In genomic region chr15:93485922-93486327, GRCh38 we compare ENCODE assay signal across 20 cellular contexts.
DNase-seq lines count a peak whose midpoint lies in the region; ATAC-seq and TF ChIP-seq lines count a peak whose summit lies in the region.
"Had no signal": no experiment of that assay in that cellular context is flagged by ENCODE, and none has a peak within 500 bp of the region (broad histone marks: within the 10 kb centered on the region; RNA-seq: fewer than 3 reads in every experiment).

No MANE protein-coding gene starts in this region.

- no peaks in the 10 kb centered on the region for H3K36me3 Mint-ChIP-seq in Calu3 (ENCODE audit: insufficient read depth, unreplicated experiment)

- peaks cover 3% of the 10 kb centered on the region for H3K9me3 Mint-ChIP-seq in Calu3 (ENCODE audit: low read depth, unreplicated experiment)
- H3K9me3 Mint-ChIP-seq: activated T-helper 17 cell treated with anti-CD3 and anti-CD28 coated beads, Interleukin-2, amount 50 U/mL, for 72 hours had no signal

- peaks cover 4% of the 10 kb centered on the region for H3K27me3 Mint-ChIP-seq in Calu3 (ENCODE audit: unreplicated experiment)

- H3K27ac Mint-ChIP-seq in Calu3 (ENCODE audit: unreplicated experiment), result no peak overlapping the region
- H3K27ac Mint-ChIP-seq: activated T-helper 17 cell treated with anti-CD3 and anti-CD28 coated beads, Interleukin-2, amount 50 U/mL, for 72 hours; neural progenitor cell had no signal

- no peak overlapping the region for H3K4me3 ChIP-seq in breast epithelium
- H3K4me3 ChIP-seq in right cardiac atrium (ENCODE audit: low read length), result no peak overlapping the region
- H3K4me3 ChIP-seq in suprapubic skin, result no peak overlapping the region
- H3K4me3 ChIP-seq: BLaER1, neural progenitor cell, upper lobe of right lung had no signal

- intact Hi-C loops in breast epithelium (cut with DNase I; ENCODE audit: low total_unique reads), result no loop called here
- intact Hi-C loops in right cardiac atrium (cut with DNase I), result no loop called here
- intact Hi-C loops in Calu3 (cut with micrococcal nuclease; ENCODE audit: unreplicated experiment), result no loop called here

- DNase-seq in DMS 273 (lab: John Stamatoyannopoulos, UW; ENCODE audit: unreplicated experiment), result peak; percentile 3
- DNase-seq in DMS 273 treated with DMSO at 0.1 percent for 48 hours (lab: John Stamatoyannopoulos, UW), result no peak
- peak in 1 of 2 donors; percentile 31 for DNase-seq in breast epithelium (ENCODE audit: low spot score in 2 of 2)
- peak; percentile 49 to 89 (median 63) for DNase-seq in right cardiac atrium
- no peak for DNase-seq in suprapubic skin (ENCODE audit: low spot score in 2 of 2)
- DNase-seq in Calu3, result no peak
- no peak for DNase-seq in T1000 (lab: John Stamatoyannopoulos, UW)
- DNase-seq: DND-41, erythroblast, head of caudate nucleus, IMR-90, NCI-H446, SIG-M5, T-helper 2 cell, upper lobe of right lung had no signal

- TF ChIP-seq CTCF in breast epithelium (IDR thresholded peaks at IDR 0.05), result peak in 1 of 3 donors; percentile 18
- TF ChIP-seq CTCF in suprapubic skin (IDR thresholded peaks at IDR 0.05), result no peak
- no peak for TF ChIP-seq CTCF in Calu3 (IDR thresholded peaks at IDR 0.05; ENCODE audit: unreplicated experiment)

- no TSS peak for BruUV-seq in Calu3 (replicated peaks; lab: Mats Ljungman, UMichigan)

- CTCF ChIA-PET in Calu3 (lab: Charles Lee), result no interaction called here

- H3K27ac ChIP-seq in breast epithelium (peak overlapping the region; percentile 45 to 78), right cardiac atrium (ENCODE audit: low read length) (no peak overlapping the region), suprapubic skin (peak overlapping the region; percentile 15)
- H3K27ac ChIP-seq: 22Rv1, BLaER1, neural progenitor cell, upper lobe of right lung had no signal

- H3K4me1 ChIP-seq in breast epithelium, result no peaks in the 10 kb centered on the region
- peaks cover 5% of the 10 kb centered on the region for H3K4me1 ChIP-seq in right cardiac atrium (ENCODE audit: control insufficient read depth, insufficient read depth, low read length)
- peaks cover 15% of the 10 kb centered on the region for H3K4me1 ChIP-seq in suprapubic skin
- H3K4me1 ChIP-seq: BLaER1, upper lobe of right lung had no signal

- H3K27me3 ChIP-seq in breast epithelium (no peaks in the 10 kb centered on the region), right cardiac atrium (ENCODE audit: control insufficient read depth, insufficient read depth) (no peaks in the 10 kb centered on the region), suprapubic skin (no peaks in the 10 kb centered on the region)
- H3K27me3 ChIP-seq: BLaER1, neural progenitor cell, upper lobe of right lung had no signal

- H3K4me3 Mint-ChIP-seq in Calu3 (ENCODE audit: low read depth, unreplicated experiment), result no peak overlapping the region
- H3K4me3 Mint-ChIP-seq: activated T-helper 17 cell treated with anti-CD3 and anti-CD28 coated beads, Interleukin-2, amount 50 U/mL, for 72 hours; neural progenitor cell had no signal

- no peak for TF ChIP-seq EP300 in suprapubic skin (IDR thresholded peaks at IDR 0.05)

- 41% methylated on average over 6 of the region's 6 CpGs for WGBS in right cardiac atrium
- WGBS in suprapubic skin, result 43% methylated on average over 6 of the region's 6 CpGs

- no peaks in the 10 kb centered on the region for H3K36me3 ChIP-seq in breast epithelium
- H3K36me3 ChIP-seq in suprapubic skin, result no peaks in the 10 kb centered on the region
- H3K36me3 ChIP-seq: BLaER1, upper lobe of right lung had no signal

- TF ChIP-seq POLR2A in breast epithelium (IDR thresholded peaks at IDR 0.05) (no peak), suprapubic skin (IDR thresholded peaks at IDR 0.05) (no peak)

- ATAC-seq in right cardiac atrium, result peak; percentile 94
- ATAC-seq in HG03025 (IDR thresholded peaks at IDR 0.05; ENCODE audit: low FRiP score, unreplicated experiment), result no peak
- ATAC-seq: activated T-helper 17 cell treated with anti-CD3 and anti-CD28 coated beads, Interleukin-2, amount 50 U/mL, for 72 hours; upper lobe of right lung had no signal

- H3K9me3 ChIP-seq in breast epithelium (no peaks in the 10 kb centered on the region), right cardiac atrium (ENCODE audit: control insufficient read depth, low read length) (no peaks in the 10 kb centered on the region), suprapubic skin (no peaks in the 10 kb centered on the region)
- H3K9me3 ChIP-seq: BLaER1, upper lobe of right lung had no signal

- no peaks in the 10 kb centered on the region for H3K4me1 Mint-ChIP-seq in Calu3 (ENCODE audit: low read depth, unreplicated experiment)
- H3K4me1 Mint-ChIP-seq: activated T-helper 17 cell treated with anti-CD3 and anti-CD28 coated beads, Interleukin-2, amount 50 U/mL, for 72 hours had no signal

Comparison
In these comparisons a context has a peak if more than half of its experiments do, and no peak if none do; other contexts are left out.
1. DNase-seq: peak in DMS 273 (single experiment) and right cardiac atrium (3 of 3); none in DMS 273 treated with DMSO at 0.1 percent for 48 hours (single experiment), suprapubic skin (0 of 2), Calu3 (single experiment) and T1000 (single experiment).